ENCODE assay signal across 11 cellular contexts in the genomic region with DNA sequence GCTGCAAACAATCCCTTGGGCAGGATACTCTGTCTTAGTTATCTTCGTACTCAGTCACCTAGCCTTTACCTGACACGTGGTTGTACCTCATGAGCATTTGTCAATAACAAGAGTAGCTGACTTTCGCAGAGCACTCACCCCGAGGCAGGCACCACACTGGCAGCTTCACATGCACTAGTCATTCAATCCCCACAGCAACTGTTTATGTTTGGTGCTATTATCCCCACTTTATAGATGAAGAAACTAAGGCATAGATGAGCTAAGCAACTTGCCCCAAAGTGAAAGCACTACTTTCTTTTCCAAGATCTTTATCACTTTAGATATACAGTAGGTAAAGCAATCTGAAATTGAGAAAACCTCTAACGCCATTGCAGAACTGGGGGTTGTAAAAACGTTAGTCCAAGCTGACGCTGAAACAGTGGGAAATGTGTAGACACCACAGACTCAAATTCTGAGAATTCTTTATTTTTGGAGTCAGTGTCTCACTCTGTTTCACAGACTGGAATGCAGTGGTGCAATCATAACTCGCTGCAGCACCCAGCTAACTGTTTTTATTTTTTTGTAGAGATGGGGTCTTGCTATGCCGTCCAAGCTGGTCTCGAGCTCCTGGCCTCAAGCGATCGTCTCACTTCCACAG.
DNase-seq lines count a peak whose midpoint lies in the region; ATAC-seq and TF ChIP-seq lines count a peak whose summit lies in the region.
"Had no signal": no experiment of that assay in that cellular context is flagged by ENCODE, and none has a peak within 500 bp of the region (broad histone marks: within the 10 kb centered on the region; RNA-seq: fewer than 3 reads in every experiment).

No MANE protein-coding gene starts in this region.

- H3K27me3 Mint-ChIP-seq in activated naive CD8-positive, alpha-beta T cell treated with anti-CD3 and anti-CD28 coated beads, Interleukin-2, amount 50 U/mL, for 24 hours = no peaks in the 10 kb centered on the region

- H3K36me3 Mint-ChIP-seq in activated naive CD8-positive, alpha-beta T cell treated with anti-CD3 and anti-CD28 coated beads, Interleukin-2, amount 50 U/mL, for 24 hours (ENCODE audit: low read depth) = peaks cover 4% of the 10 kb centered on the region

- H3K27ac Mint-ChIP-seq in activated naive CD8-positive, alpha-beta T cell treated with anti-CD3 and anti-CD28 coated beads, Interleukin-2, amount 50 U/mL, for 24 hours = peak overlapping the region; percentile 73

- TF ChIP-seq POLR2A in heart left ventricle (IDR thresholded peaks at IDR 0.05) = no peak
- no peak for TF ChIP-seq POLR2A in tibial nerve (IDR thresholded peaks at IDR 0.05)

- no peaks in the 10 kb centered on the region for H3K79me2 ChIP-seq in MM.1S (ENCODE audit: low read length)

- H3K9me2 ChIP-seq in MM.1S (replicated peaks; ENCODE audit: insufficient read depth, low read length) = no peaks in the 10 kb centered on the region

- peak overlapping the region in 5 of 12 donors; percentile 35 to 78 (median 52) for H3K27ac ChIP-seq in heart left ventricle
- H3K27ac ChIP-seq in lower lobe of right lung = peak overlapping the region; percentile 70
- peak overlapping the region; percentile 78 to 94 (median 86) for H3K27ac ChIP-seq in tibial nerve
- no peak overlapping the region for H3K27ac ChIP-seq in MM.1S (ENCODE audit: low read length)
- H3K27ac ChIP-seq: BLaER1 treated with 17β-estradiol and CSF1 and Interleukin-3, amounts not matched to agents 10 nM and 100 nM had no signal

- peak overlapping the region; percentile 21 for H3K4me3 Mint-ChIP-seq in activated naive CD8-positive, alpha-beta T cell treated with anti-CD3 and anti-CD28 coated beads, Interleukin-2, amount 50 U/mL, for 24 hours

- no peaks in the 10 kb centered on the region for H4K20me1 ChIP-seq in MM.1S (ENCODE audit: insufficient read depth, low read length)
- H4K20me1 ChIP-seq: BLaER1 treated with 17β-estradiol and CSF1 and Interleukin-3, amounts not matched to agents 10 nM and 100 nM had no signal

- H3K27me3 ChIP-seq in heart left ventricle (no peaks in the 10 kb centered on the region), lower lobe of right lung (ENCODE audit: low read depth) (no peaks in the 10 kb centered on the region), tibial nerve (no peaks in the 10 kb centered on the region), MM.1S (replicated peaks; ENCODE audit: insufficient read depth, low read length) (no peaks in the 10 kb centered on the region)
- H3K27me3 ChIP-seq: BLaER1 treated with 17β-estradiol and CSF1 and Interleukin-3, amounts not matched to agents 10 nM and 100 nM had no signal

- H3F3A ChIP-seq in MM.1S (ENCODE audit: insufficient read depth, low read length) = no peaks in the 10 kb centered on the region

- intact Hi-C loops in left ventricle myocardium superior (cut with micrococcal nuclease) = no loop called here
- intact Hi-C loops in heart left ventricle (cut with DNase I) = no loop called here
- intact Hi-C loops in lower lobe of right lung (cut with DNase I) = no loop called here

- H3K4me2 ChIP-seq in MM.1S (ENCODE audit: low read depth, low read length) = no peak overlapping the region

- H3K9ac ChIP-seq in MM.1S (ENCODE audit: low read length) = no peak overlapping the region
- H3K9ac ChIP-seq: BLaER1 treated with 17β-estradiol and CSF1 and Interleukin-3, amounts not matched to agents 10 nM and 100 nM had no signal

- H2AFZ ChIP-seq in MM.1S (ENCODE audit: low read length) = no peak overlapping the region

- TF ChIP-seq EP300 in tibial nerve (IDR thresholded peaks at IDR 0.05) = peak in 1 of 2 donors; percentile 6

- peak; percentile 11 for ATAC-seq in left ventricle myocardium superior
- no peak for ATAC-seq in heart left ventricle
- ATAC-seq in activated naive CD8-positive, alpha-beta T cell treated with anti-CD3 and anti-CD28 coated beads, Interleukin-2, amount 50 U/mL, for 24 hours = peak; percentile 65
- ATAC-seq in lower lobe of right lung = no peak

- H3K4me1 Mint-ChIP-seq in activated naive CD8-positive, alpha-beta T cell treated with anti-CD3 and anti-CD28 coated beads, Interleukin-2, amount 50 U/mL, for 24 hours = peaks cover 55% of the 10 kb centered on the region

- peaks cover 6% of the 10 kb centered on the region for H3K9me3 Mint-ChIP-seq in activated naive CD8-positive, alpha-beta T cell treated with anti-CD3 and anti-CD28 coated beads, Interleukin-2, amount 50 U/mL, for 24 hours

- WGBS in heart left ventricle, 4 donors = 91 to 93% (median 92%) methylated on average over 12 of the region's 12 CpGs
- 69 to 71% methylated on average over 12 of the region's 12 CpGs for WGBS in tibial nerve, 2 donors

- DNase-seq in left ventricle myocardium superior = no peak
- no peak for DNase-seq in heart left ventricle
- no peak for DNase-seq in activated naive CD8-positive, alpha-beta T cell treated with anti-CD3 and anti-CD28 coated beads, Interleukin-2, amount 50 U/mL, for 24 hours
- no peak for DNase-seq in lower lobe of right lung
- no peak for DNase-seq in tibial nerve (ENCODE audit: low spot score in 2 of 2)
- no peak for DNase-seq in dedifferentiated amniotic fluid mesenchymal stem cell (ENCODE audit: extremely low spot score)
- no peak for DNase-seq in NCI-H2081 (lab: John Stamatoyannopoulos, UW)
- DNase-seq in MM.1S = no peak
- DNase-seq: NCI-H1048; NK-92 treated with Interleukin-12 subunit alpha and Interleukin-12 subunit beta, amount 100 ng/mL, for 24 hours had no signal

- H3K4me3 ChIP-seq in heart left ventricle (no peak overlapping the region), lower lobe of right lung (no peak overlapping the region), tibial nerve (no peak overlapping the region), MM.1S (ENCODE audit: low read length) (no peak overlapping the region)
- H3K4me3 ChIP-seq: BLaER1 treated with 17β-estradiol and CSF1 and Interleukin-3, amounts not matched to agents 10 nM and 100 nM had no signal

- TF ChIP-seq CTCF in heart left ventricle (IDR thresholded peaks at IDR 0.05) (no peak), lower lobe of right lung (IDR thresholded peaks at IDR 0.05) (no peak), tibial nerve (IDR thresholded peaks at IDR 0.05) (no peak), MM.1S (IDR thresholded peaks at IDR 0.05; ENCODE audit: low read length) (no peak)

- no peaks in the 10 kb centered on the region for H3K9me3 ChIP-seq in heart left ventricle
- no peaks in the 10 kb centered on the region for H3K9me3 ChIP-seq in lower lobe of right lung
- no peaks in the 10 kb centered on the region for H3K9me3 ChIP-seq in tibial nerve
- H3K9me3 ChIP-seq in MM.1S (replicated peaks; ENCODE audit: insufficient read depth, low read length) = no peaks in the 10 kb centered on the region

- H3K4me1 ChIP-seq in heart left ventricle (peaks cover 0 to 26% (median 8%) of the 10 kb centered on the region in 12 donors), lower lobe of right lung (peaks cover 23% of the 10 kb centered on the region), tibial nerve (peaks cover 9 to 38% (median 27%) of the 10 kb centered on the region in 4 donors), MM.1S (ENCODE audit: low read length) (no peaks in the 10 kb centered on the region)

- no peaks in the 10 kb centered on the region for H3K36me3 ChIP-seq in heart left ventricle
- no peaks in the 10 kb centered on the region for H3K36me3 ChIP-seq in lower lobe of right lung
- no peaks in the 10 kb centered on the region for H3K36me3 ChIP-seq in tibial nerve
- H3K36me3 ChIP-seq in MM.1S (replicated peaks; ENCODE audit: insufficient read depth, low read length) = no peaks in the 10 kb centered on the region
- H3K36me3 ChIP-seq: BLaER1 treated with 17β-estradiol and CSF1 and Interleukin-3, amounts not matched to agents 10 nM and 100 nM had no signal

Comparison
In these comparisons a context has a peak if more than half of its experiments do, and no peak if none do; other contexts are left out.
1. ATAC-seq: peak in left ventricle myocardium superior (single experiment) and activated naive CD8-positive, alpha-beta T cell treated with anti-CD3 and anti-CD28 coated beads, Interleukin-2, amount 50 U/mL, for 24 hours (single experiment); none in heart left ventricle (0 of 4) and lower lobe of right lung (0 of 2).